22 cellular contexts compared by ENCODE assay signal in genomic region chr7:74356589-74357315, GRCh38.
DNase-seq lines count a peak whose midpoint lies in the region; ATAC-seq, FAIRE-seq and TF ChIP-seq lines count a peak whose summit lies in the region.
"Had no signal": no experiment of that assay in that cellular context is flagged by ENCODE, and none has a peak within 500 bp of the region (broad histone marks: within the 10 kb centered on the region; RNA-seq: fewer than 3 reads in every experiment).

No MANE protein-coding gene starts in this region.

- no peak for TF ChIP-seq POLR2A in K562 (conservative IDR thresholded peaks at IDR 0.05)
- TF ChIP-seq POLR2A in spleen (IDR thresholded peaks at IDR 0.05), result no peak
- no peak for TF ChIP-seq POLR2A in upper lobe of left lung (IDR thresholded peaks at IDR 0.05)

- ATAC-seq in K562 (no peak), T-cell (replicated peaks in 1 of 4) (no peak), upper lobe of left lung (ENCODE audit: low FRiP score in 2 of 2) (no peak)
- ATAC-seq: left cardiac atrium; naive thymus-derived CD8-positive, alpha-beta T cell; upper lobe of right lung had no signal

- H3K4me2 ChIP-seq in K562 (ENCODE audit: insufficient read depth, low read length) (no peak overlapping the region), mesendoderm (ENCODE audit: low read length) (no peak overlapping the region), MM.1S (ENCODE audit: low read depth, low read length) (no peak overlapping the region)

- no peak overlapping the region for H2AK5ac ChIP-seq in mesendoderm (ENCODE audit: low read length)

- no peak overlapping the region for H3K18ac ChIP-seq in mesendoderm (ENCODE audit: low read length)

- TF ChIP-seq EP300 in K562 (IDR thresholded peaks at IDR 0.05; ENCODE audit: low read length) (no peak), upper lobe of left lung (IDR thresholded peaks at IDR 0.05) (no peak)

- FAIRE-seq in K562 (lab: Jason Lieb, UNC), result no peak

- H3F3A ChIP-seq in MM.1S (ENCODE audit: insufficient read depth, low read length), result no peaks in the 10 kb centered on the region

- no peak overlapping the region for H3K4me3 Mint-ChIP-seq in T-cell
- H3K4me3 Mint-ChIP-seq: brain; naive thymus-derived CD8-positive, alpha-beta T cell; T-helper 2 cell treated with Interferon-gamma antibody and Interleukin-4, amounts not matched to agents 5 μg/mL and 100 μg/mL, for 36 hours had no signal

- H4K8ac ChIP-seq in mesendoderm (ENCODE audit: low read depth, low read length), result no peak overlapping the region

- no TSS peak for BruUV-seq in K562 (replicated peaks; lab: Mats Ljungman, UMichigan)

- intact Hi-C loops in K562 (cut with micrococcal nuclease), result no loop called here
- intact Hi-C loops in spleen (cut with DNase I; ENCODE audit: low total_unique reads), result no loop called here

- no peak overlapping the region for H2BK5ac ChIP-seq in mesendoderm (ENCODE audit: low read length)

- H3K4ac ChIP-seq in mesendoderm (ENCODE audit: low read depth, low read length), result no peak overlapping the region

- POLR2A ChIA-PET in K562 (lab: Yijun Ruan, JAX), result no interaction called here
- POLR2A ChIA-PET in T-cell (lab: Charles Lee), result no interaction called here

- no peak overlapping the region for H2BK120ac ChIP-seq in mesendoderm (ENCODE audit: low read depth, low read length)

- H3K79me1 ChIP-seq in mesendoderm (ENCODE audit: low read length), result no peaks in the 10 kb centered on the region

- 55% methylated on average over 10 of the region's 10 CpGs for whole genome bisulfite sequencing in K562 (ENCODE audit: insufficient coverage, low coverage, missing lambda C conversion rate)
- WGBS in mesendoderm (ENCODE audit: extremely low coverage, insufficient coverage, low lambda C conversion rate), result no CpG with 5 or more reads among the region's 10 CpGs
- 89 to 97% (median 94%) methylated on average over 3 to 10 of the region's 10 CpGs for WGBS in spleen, 5 donors
- WGBS in upper lobe of left lung, 2 donors, result 95 to 100% methylated on average over 5 to 10 of the region's 10 CpGs

- H2BK15ac ChIP-seq in mesendoderm (replicated peaks; ENCODE audit: low read depth), result no peak overlapping the region

- H3K9me2 ChIP-seq in MM.1S (replicated peaks; ENCODE audit: insufficient read depth, low read length), result no peaks in the 10 kb centered on the region

- H4K20me1 ChIP-seq in K562 (replicated peaks; ENCODE audit: control insufficient read depth, insufficient read depth, low read length), result 0 out of 2 replicates have a peak, but pooled peaks cover 3% of the 10 kb centered on the region
- no peaks in the 10 kb centered on the region for H4K20me1 ChIP-seq in MM.1S (ENCODE audit: insufficient read depth, low read length)

- no peak overlapping the region for H3K56ac ChIP-seq in mesendoderm (ENCODE audit: low read length)

- H3K9me3 Mint-ChIP-seq in T-cell, result peaks cover 0 to 9% (median 0%) of the 10 kb centered on the region in 3 donors

- H2AFZ ChIP-seq in K562 (ENCODE audit: low read depth, low read length) (no peak overlapping the region), MM.1S (ENCODE audit: low read length) (no peak overlapping the region)
- H2AFZ ChIP-seq: parathyroid adenoma had no signal

- TF ChIP-seq RAD21 in K562 (CRISPR knock-in tag; conservative IDR thresholded peaks at IDR 0.05 in 1 of 2, IDR thresholded peaks at IDR 0.05 in 1 of 2), result no peak

- DNase-seq in EL (peak; percentile 58), K562 (ENCODE audit: extremely low read depth in 1 of 4, low spot score in 3 of 4) (no peak), mesendoderm (peak; percentile 18), T-cell (no peak), spleen (no peak), MM.1S (no peak), upper lobe of left lung (no peak)
- DNase-seq: activated CD4-positive, alpha-beta T cell treated with anti-CD3 and anti-CD28 coated beads, Interleukin-2, amount 50 U/mL, for 4 hours; activated CD8-positive, alpha-beta memory T cell treated with anti-CD3 and anti-CD28 coated beads, Interleukin-2, amount 50 U/mL, for 48 hours; activated effector memory CD4-positive, alpha-beta T cell treated with Interleukin-2 at 50 U/mL for 16 hours; C1 segment of cervical spinal cord; colonic mucosa; left cardiac atrium; naive thymus-derived CD8-positive, alpha-beta T cell; NCI-H510A; upper lobe of right lung had no signal

- H3K36me3 ChIP-seq in HUES6 (ENCODE audit: control insufficient read depth, insufficient read depth, low read length) (peaks cover 54% of the 10 kb centered on the region), K562 (ENCODE audit: control insufficient read depth, insufficient read depth, low read length) (no peaks in the 10 kb centered on the region), mesendoderm (ENCODE audit: control insufficient read depth, insufficient read depth, low read length) (peaks cover 1% of the 10 kb centered on the region), spleen (peaks cover 0 to 78% (median 22%) of the 10 kb centered on the region in 6 donors), MM.1S (replicated peaks; ENCODE audit: insufficient read depth, low read length) (no peaks in the 10 kb centered on the region), upper lobe of left lung (peaks cover 0 to 55% (median 9%) of the 10 kb centered on the region in 4 donors)

- H3K9me1 ChIP-seq in K562 (ENCODE audit: control insufficient read depth, insufficient read depth, low read length), result no peaks in the 10 kb centered on the region

- H3K9me3 ChIP-seq in HUES6 (ENCODE audit: control insufficient read depth, insufficient read depth, low read depth, low read length) (no peaks in the 10 kb centered on the region), K562 (replicated peaks; ENCODE audit: control insufficient read depth, insufficient read depth, low read depth, low read length) (peaks cover 3% of the 10 kb centered on the region; the same call in 1 of the 2 replicates), spleen (peaks cover 0 to 18% (median 14%) of the 10 kb centered on the region in 8 donors), MM.1S (replicated peaks; ENCODE audit: insufficient read depth, low read length) (no peaks in the 10 kb centered on the region), upper lobe of left lung (peaks cover 0 to 8% (median 0%) of the 10 kb centered on the region in 4 donors)
- H3K9me3 ChIP-seq: colonic mucosa, upper lobe of right lung had no signal

- H3K9ac ChIP-seq in HUES6 (ENCODE audit: low read length), result peak overlapping the region; percentile 19
- 0 out of 4 replicates have a peak overlapping the region, but pooled peaks of 1 of the 2 experiments have one; percentile 10 for H3K9ac ChIP-seq in K562 (ENCODE audit: insufficient read depth in 1 of 2, low read depth in 2 of 2, low read length in 2 of 2)
- H3K9ac ChIP-seq in mesendoderm (ENCODE audit: low read length), result no peak overlapping the region
- no peak overlapping the region for H3K9ac ChIP-seq in MM.1S (ENCODE audit: low read length)
- H3K9ac ChIP-seq: parathyroid adenoma had no signal

- no peak overlapping the region for H4K5ac ChIP-seq in mesendoderm (ENCODE audit: low read length)

- H3K36me3 Mint-ChIP-seq in T-cell, result peaks cover 9% of the 10 kb centered on the region

- H3K4me3 ChIP-seq in HUES6 (ENCODE audit: low read depth, low read length) (no peak overlapping the region), K562 (no peak overlapping the region), mesendoderm (ENCODE audit: low read length) (no peak overlapping the region), spleen (no peak overlapping the region), MM.1S (ENCODE audit: low read length) (no peak overlapping the region), upper lobe of left lung (no peak overlapping the region)
- H3K4me3 ChIP-seq: colonic mucosa, HAP-1, SK-N-MC, upper lobe of right lung had no signal

- no peaks in the 10 kb centered on the region for H3K4me1 Mint-ChIP-seq in T-cell
- H3K4me1 Mint-ChIP-seq: brain; naive thymus-derived CD8-positive, alpha-beta T cell had no signal

- in situ Hi-C loops in K562 (cut with MboI), result no loop called here

- H3K79me2 ChIP-seq in K562 (ENCODE audit: control insufficient read depth, insufficient read depth, low read length) (no peaks in the 10 kb centered on the region), mesendoderm (ENCODE audit: control insufficient read depth, insufficient read depth, low read length) (no peaks in the 10 kb centered on the region), MM.1S (ENCODE audit: low read length) (no peaks in the 10 kb centered on the region)
- H3K79me2 ChIP-seq: parathyroid adenoma had no signal

- no peaks in the 10 kb centered on the region for H3K27me3 Mint-ChIP-seq in T-cell
- H3K27me3 Mint-ChIP-seq: brain; naive thymus-derived CD8-positive, alpha-beta T cell had no signal

- H3K27ac Mint-ChIP-seq in T-cell, result no peak overlapping the region
- H3K27ac Mint-ChIP-seq: naive thymus-derived CD8-positive, alpha-beta T cell; T-helper 2 cell treated with Interferon-gamma antibody and Interleukin-4, amounts not matched to agents 5 μg/mL and 100 μg/mL, for 36 hours had no signal

- no peaks in the 10 kb centered on the region for H3K27me3 ChIP-seq in HUES6 (ENCODE audit: control insufficient read depth, insufficient read depth, low read length)
- H3K27me3 ChIP-seq in K562 (ENCODE audit: control insufficient read depth in 2 of 2, insufficient read depth in 2 of 2, low read length in 2 of 2), result no peaks in the 10 kb centered on the region
- no peaks in the 10 kb centered on the region for H3K27me3 ChIP-seq in mesendoderm (ENCODE audit: insufficient read depth, low read length, poor library complexity)
- no peaks in the 10 kb centered on the region for H3K27me3 ChIP-seq in spleen (replicated peaks in 1 of 7)
- no peaks in the 10 kb centered on the region for H3K27me3 ChIP-seq in MM.1S (replicated peaks; ENCODE audit: insufficient read depth, low read length)
- H3K27me3 ChIP-seq in upper lobe of left lung, result no peaks in the 10 kb centered on the region
- H3K27me3 ChIP-seq: colonic mucosa, upper lobe of right lung had no signal

- H3K4me1 ChIP-seq in HUES6 (ENCODE audit: control insufficient read depth, insufficient read depth, low read length) (no peaks in the 10 kb centered on the region; the same call in 1 of the 2 replicates), K562 (replicated peaks in 1 of 2; ENCODE audit: control insufficient read depth in 2 of 2, insufficient read depth in 2 of 2, low read length in 2 of 2) (peaks cover 0 to 4% of the 10 kb centered on the region in 2 experiments; a peak in 2 of 5 replicates), mesendoderm (ENCODE audit: control insufficient read depth, low read depth, low read length) (no peaks in the 10 kb centered on the region), spleen (no peaks in the 10 kb centered on the region), MM.1S (ENCODE audit: low read length) (no peaks in the 10 kb centered on the region), upper lobe of left lung (no peaks in the 10 kb centered on the region)
- H3K4me1 ChIP-seq: colonic mucosa, HAP-1, parathyroid adenoma, upper lobe of right lung had no signal

- TF ChIP-seq CTCF in K562 (IDR thresholded peaks at IDR 0.05 in 2 of 3, conservative IDR thresholded peaks at IDR 0.05 in 1 of 3; ENCODE audit: insufficient read depth in 2 of 3, low read depth in 1 of 3, low read length in 3 of 3) (no peak), spleen (IDR thresholded peaks at IDR 0.05 in 8 of 11, conservative IDR thresholded peaks at IDR 0.05 in 3 of 11) (no peak), MM.1S (IDR thresholded peaks at IDR 0.05; ENCODE audit: low read length) (no peak), upper lobe of left lung (IDR thresholded peaks at IDR 0.05) (no peak)

- CTCF ChIA-PET in K562 (lab: Yijun Ruan, JAX; ENCODE audit: low intra/inter-chr PET ratio), result interaction anchor here (0.5 kb wide), 1 partner anchor 21 kb away, joined by 3 read pairs; no protein-coding TSS in a partner anchor
- CTCF ChIA-PET in T-cell (lab: Charles Lee), result no interaction called here

- H3K27ac ChIP-seq in HUES6 (ENCODE audit: low read depth, low read length) (0 out of 2 replicates have a peak overlapping the region, but pooled peaks have one; percentile 33), K562 (ENCODE audit: extremely low read depth, low read depth, low read length) (no peak overlapping the region), mesendoderm (ENCODE audit: low read depth, low read length) (no peak overlapping the region), spleen (no peak overlapping the region), MM.1S (ENCODE audit: low read length) (no peak overlapping the region), upper lobe of left lung (no peak overlapping the region)
- H3K27ac ChIP-seq: colonic mucosa, parathyroid adenoma, SK-N-MC, upper lobe of right lung had no signal

- H3K23ac ChIP-seq in mesendoderm (ENCODE audit: low read length), result no peak overlapping the region

Comparison
In these comparisons a context has a peak if more than half of its experiments do, and no peak if none do; other contexts are left out.
1. DNase-seq: peak in EL (single experiment) and mesendoderm (single experiment); none in K562 (0 of 4), T-cell (0 of 34), spleen (single experiment), MM.1S (single experiment) and upper lobe of left lung (0 of 2).